8 cellular contexts compared by ENCODE assay signal in the genomic region with DNA sequence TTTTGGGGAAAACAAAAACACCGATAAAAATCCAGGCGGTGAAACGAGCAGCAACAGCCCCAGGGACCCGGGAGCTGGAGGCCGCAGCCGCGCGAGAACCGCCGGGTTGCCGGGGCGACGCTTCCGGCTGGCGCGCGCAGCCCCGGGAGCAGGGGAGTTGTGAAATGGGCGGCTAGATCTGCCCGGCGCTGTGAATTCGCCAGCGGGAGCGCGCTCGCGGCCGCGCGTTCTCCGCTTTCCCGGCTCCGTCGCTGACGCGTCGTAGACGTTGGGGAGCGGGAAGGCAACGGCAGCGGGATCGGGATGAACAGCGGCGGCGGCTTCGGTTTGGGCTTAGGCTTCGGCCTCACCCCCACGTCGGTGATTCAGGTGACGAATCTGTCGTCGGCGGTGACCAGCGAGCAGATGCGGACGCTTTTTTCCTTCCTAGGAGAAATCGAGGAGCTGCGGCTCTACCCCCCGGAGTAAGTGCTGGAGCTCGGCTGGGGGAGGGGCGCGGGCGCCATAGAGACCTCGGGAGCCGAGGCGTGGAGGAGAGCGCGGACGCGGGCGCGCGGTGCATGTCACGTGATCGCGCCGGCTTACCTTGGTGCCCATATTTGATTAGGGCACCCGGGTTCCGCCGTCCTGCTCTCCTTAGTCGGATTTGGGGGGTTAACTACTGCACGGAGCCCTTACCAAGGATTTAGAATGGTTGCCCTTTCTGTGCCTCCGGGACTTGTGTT. TPM values are rescaled to one million over a fixed set of nuclear protein-coding genes. Genes with fewer than 3 reads are reported as not detected.
DNase-seq lines count a peak whose midpoint lies in the region; ATAC-seq lines count a peak whose summit lies in the region.

A gene with protein sequence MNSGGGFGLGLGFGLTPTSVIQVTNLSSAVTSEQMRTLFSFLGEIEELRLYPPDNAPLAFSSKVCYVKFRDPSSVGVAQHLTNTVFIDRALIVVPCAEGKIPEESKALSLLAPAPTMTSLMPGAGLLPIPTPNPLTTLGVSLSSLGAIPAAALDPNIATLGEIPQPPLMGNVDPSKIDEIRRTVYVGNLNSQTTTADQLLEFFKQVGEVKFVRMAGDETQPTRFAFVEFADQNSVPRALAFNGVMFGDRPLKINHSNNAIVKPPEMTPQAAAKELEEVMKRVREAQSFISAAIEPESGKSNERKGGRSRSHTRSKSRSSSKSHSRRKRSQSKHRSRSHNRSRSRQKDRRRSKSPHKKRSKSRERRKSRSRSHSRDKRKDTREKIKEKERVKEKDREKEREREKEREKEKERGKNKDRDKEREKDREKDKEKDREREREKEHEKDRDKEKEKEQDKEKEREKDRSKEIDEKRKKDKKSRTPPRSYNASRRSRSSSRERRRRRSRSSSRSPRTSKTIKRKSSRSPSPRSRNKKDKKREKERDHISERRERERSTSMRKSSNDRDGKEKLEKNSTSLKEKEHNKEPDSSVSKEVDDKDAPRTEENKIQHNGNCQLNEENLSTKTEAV (plus strand): TSS at position 227 of the 725 bp plus-strand sequence. CDS start 77 bp downstream, at position 304.

- H3K4me3 Mint-ChIP-seq in effector memory CD8-positive, alpha-beta T cell = peak within 1 kb of the TSS; percentile 99
- H3K4me3 Mint-ChIP-seq in memory B cell = peak within 1 kb of the TSS; percentile 96

- H3K9me3 Mint-ChIP-seq in effector memory CD8-positive, alpha-beta T cell = no peaks in the 10 kb centered on the region
- H3K9me3 Mint-ChIP-seq in memory B cell = no peaks in the 10 kb centered on the region

- H3K4me1 Mint-ChIP-seq in effector memory CD8-positive, alpha-beta T cell (ENCODE audit: low read depth in 2 of 2) = peaks cover 12 to 22% of the 10 kb centered on the region in 2 donors
- peaks cover 16% of the 10 kb centered on the region for H3K4me1 Mint-ChIP-seq in memory B cell

- peaks cover 18% of the 10 kb centered on the region for H3K36me3 Mint-ChIP-seq in effector memory CD8-positive, alpha-beta T cell (ENCODE audit: insufficient read depth)
- peaks cover 3% of the 10 kb centered on the region for H3K36me3 Mint-ChIP-seq in memory B cell

- ATAC-seq in GM21367 (IDR thresholded peaks at IDR 0.05; ENCODE audit: unreplicated experiment) = peak; percentile 80
- peak; percentile 88 for ATAC-seq in effector memory CD8-positive, alpha-beta T cell (replicated peaks)
- peak; percentile 85 for ATAC-seq in memory B cell (ENCODE audit: low read depth)

- H3K27ac Mint-ChIP-seq in effector memory CD8-positive, alpha-beta T cell = peak within 1 kb of the TSS; percentile 100
- H3K27ac Mint-ChIP-seq in memory B cell = peak within 1 kb of the TSS; percentile 100

- H3K27me3 Mint-ChIP-seq in effector memory CD8-positive, alpha-beta T cell = no peaks in the 10 kb centered on the region
- H3K27me3 Mint-ChIP-seq in memory B cell = no peaks in the 10 kb centered on the region

- DNase-seq in COLO829 (ENCODE audit: low spot score) = peak; percentile 87
- peak; percentile 94 for DNase-seq in HT1080 (ENCODE audit: low read depth)
- peak; percentile 92 for DNase-seq in NOMO-1 treated with dmso at 0.1 percent for 144 hours (lab: John Stamatoyannopoulos, UW; ENCODE audit: unreplicated experiment)
- peak; percentile 76 to 80 (median 79) for DNase-seq in activated CD8-positive, alpha-beta memory T cell treated with anti-CD3 and anti-CD28 coated beads for 48 hours (ENCODE audit: low read depth in 2 of 3, low spot score in 2 of 3)
- peak; percentile 82 to 85 (median 84) for DNase-seq in effector memory CD8-positive, alpha-beta T cell
- peak; percentile 86 to 87 for DNase-seq in memory B cell (ENCODE audit: low spot score in 2 of 2)
- peak; percentile 80 for DNase-seq in stimulated activated CD8-positive, alpha-beta memory T cell treated with anti-CD3 and anti-CD28 coated beads, Interleukin-12 subunit alpha, Interleukin-12 subunit beta, amount 100 ng/mL, for 1 hour (ENCODE audit: low read depth)

RNA-seq across cellular contexts. Expression of the gene that starts here (rescaled TPM):
- 47.5 and 87.6 TPM in 2 replicates for total RNA-seq in HT1080 (2014; rRNA removed; shearing (Covaris generic))
- polyA plus RNA-seq in HT1080 (2015; cell fraction: cytosol; rRNA removed) = 18.3 and 20.3 TPM in 2 replicates
- 167 and 169 TPM in 2 replicates for polyA plus RNA-seq in HT1080 (2015; cell fraction: nucleus; rRNA removed)

Comparison
In these comparisons a context has a peak if more than half of its experiments do, and no peak if none do; other contexts are left out.
1. Peak in every context shown above with its lines: DNase-seq and ATAC-seq.